ENCODE assay signal across 17 cellular contexts in genomic region chr9:137656416-137656815, GRCh38. TPM values are rescaled to one million over a fixed set of nuclear protein-coding genes. Genes with fewer than 3 reads are reported as not detected.
DNase-seq lines count a peak whose midpoint lies in the region; TF ChIP-seq lines count a peak whose summit lies in the region.
"Had no signal": no experiment of that assay in that cellular context is flagged by ENCODE, and none has a peak within 500 bp of the region (broad histone marks: within the 10 kb centered on the region; RNA-seq: fewer than 3 reads in every experiment).

No MANE protein-coding gene starts in this region.

- H3F3A ChIP-seq in DOHH2 (ENCODE audit: control insufficient read depth, insufficient read depth): peaks cover 10% of the 10 kb centered on the region

- no peaks in the 10 kb centered on the region for H3K9me2 ChIP-seq in DOHH2 (replicated peaks; ENCODE audit: control insufficient read depth, low read length)

- H3K4me3 ChIP-seq in DOHH2 (ENCODE audit: low read length): no peak overlapping the region
- H3K4me3 ChIP-seq in neutrophil (ENCODE audit: low read depth in 1 of 2, low read length in 1 of 2): no peak overlapping the region
- no peak overlapping the region for H3K4me3 ChIP-seq in thyroid gland (replicated peaks in 1 of 3)
- H3K4me3 ChIP-seq: BLaER1, GM12878, GM23248 had no signal

- H3K4me1 ChIP-seq in DOHH2 (ENCODE audit: control insufficient read depth, low read length) (peaks cover 99% of the 10 kb centered on the region), neutrophil (ENCODE audit: control insufficient read depth in 1 of 2, insufficient read depth in 1 of 2, low read depth in 1 of 2, low read length in 1 of 2) (peaks cover 13 to 14% of the 10 kb centered on the region in 2 experiments), thyroid gland (peaks cover 41 to 44% of the 10 kb centered on the region in 2 donors)

- TF ChIP-seq CTCF in DOHH2 (IDR thresholded peaks at IDR 0.05; ENCODE audit: low read depth, low read length, poor library complexity, severe bottlenecking) (no peak), chondrocyte (IDR thresholded peaks at IDR 0.05) (no peak), neutrophil (IDR thresholded peaks at IDR 0.05) (no peak), thyroid gland (IDR thresholded peaks at IDR 0.05) (no peak)

- peaks cover 11% of the 10 kb centered on the region for H3K4me1 Mint-ChIP-seq in chondrocyte (ENCODE audit: low read depth)

- no peak overlapping the region for H3K27ac Mint-ChIP-seq in chondrocyte (ENCODE audit: unreplicated experiment)

- peak overlapping the region; percentile 65 for H3K4me2 ChIP-seq in DOHH2 (ENCODE audit: low read length)

- H3K27ac ChIP-seq in DOHH2 (ENCODE audit: low read depth, low read length) (peak overlapping the region; percentile 62), neutrophil (peak overlapping the region; percentile 49), thyroid gland (peak overlapping the region; percentile 54 to 62 (median 60))
- H3K27ac ChIP-seq: BLaER1, GM23248 had no signal

- H3K4me3 Mint-ChIP-seq in chondrocyte (ENCODE audit: unreplicated experiment): no peak overlapping the region

- no peaks in the 10 kb centered on the region for H3K27me3 ChIP-seq in DOHH2 (ENCODE audit: control insufficient read depth, low read length)
- H3K27me3 ChIP-seq in neutrophil: no peaks in the 10 kb centered on the region
- H3K27me3 ChIP-seq in thyroid gland: no peaks in the 10 kb centered on the region
- H3K27me3 ChIP-seq: BLaER1 had no signal

- H3K9me3 Mint-ChIP-seq in chondrocyte (ENCODE audit: low read depth): no peaks in the 10 kb centered on the region
- H3K9me3 Mint-ChIP-seq: CD14-positive monocyte; CD4-positive, alpha-beta memory T cell had no signal

- no peaks in the 10 kb centered on the region for H3K9me3 ChIP-seq in DOHH2 (ENCODE audit: control insufficient read depth, insufficient read depth, low read length)
- no peaks in the 10 kb centered on the region for H3K9me3 ChIP-seq in neutrophil
- no peaks in the 10 kb centered on the region for H3K9me3 ChIP-seq in thyroid gland
- H3K9me3 ChIP-seq: BLaER1 had no signal

- H4K20me1 ChIP-seq in DOHH2 (ENCODE audit: control insufficient read depth, insufficient read depth, low read depth, low read length): no peaks in the 10 kb centered on the region

- WGBS in thyroid gland, 2 donors: 95 to 96% methylated on average over 6 of the region's 6 CpGs

- DNase-seq in chondrocyte (ENCODE audit: low spot score): peak; percentile 57
- DNase-seq in thyroid gland: no peak
- DNase-seq in iPS-NIHi7 (ENCODE audit: extremely low spot score): no peak
- no peak for DNase-seq in COLO668 (lab: John Stamatoyannopoulos, UW; ENCODE audit: unreplicated experiment)
- DNase-seq in NCI-H2227 (lab: John Stamatoyannopoulos, UW; ENCODE audit: unreplicated experiment): no peak
- DNase-seq: 8988T; Calu3; CD4-positive, alpha-beta memory T cell; DMS79 treated with DMSO at 0.1 percent for 48 hours; EL; GM23248; HCEC 1CT had no signal

- H3K27me3 Mint-ChIP-seq in chondrocyte (ENCODE audit: low read depth): no peaks in the 10 kb centered on the region
- H3K27me3 Mint-ChIP-seq: CD4-positive, alpha-beta memory T cell had no signal

- intact Hi-C loops in thyroid gland (cut with DNase I): no loop called here

- H3K36me3 Mint-ChIP-seq in chondrocyte (ENCODE audit: low read depth): peaks cover 3% of the 10 kb centered on the region

- TF ChIP-seq POLR2A in thyroid gland (IDR thresholded peaks at IDR 0.05): no peak

- H3K36me3 ChIP-seq in DOHH2 (ENCODE audit: control insufficient read depth, low read length): peaks cover 61% of the 10 kb centered on the region
- peaks cover 7% of the 10 kb centered on the region for H3K36me3 ChIP-seq in neutrophil
- H3K36me3 ChIP-seq in thyroid gland: no peaks in the 10 kb centered on the region

- peaks cover 100% of the 10 kb centered on the region for H3K79me2 ChIP-seq in DOHH2 (ENCODE audit: control insufficient read depth, low read length)

RNA-seq across cellular contexts. Expression of gene EHMT1, which starts 37.6 kb away (rescaled TPM):
- total RNA-seq in chondrocyte: 59.6 to 92.3 TPM (median 61.0 TPM) in 3 replicates
- total RNA-seq in thyroid gland: 10 to 100 TPM; 56.8 to 99.5 (median 94.4) TPM

RNA-seq across cellular contexts. Expression of gene ARRDC1, which starts 50.9 kb away (rescaled TPM):
- total RNA-seq in chondrocyte (24.5 to 27.3 TPM (median 27.2 TPM) in 3 replicates), thyroid gland (10 to 100 TPM; 45.6 to 66.2 (median 61.2) TPM)
